18 cellular contexts compared by ENCODE assay signal in the genomic region with DNA sequence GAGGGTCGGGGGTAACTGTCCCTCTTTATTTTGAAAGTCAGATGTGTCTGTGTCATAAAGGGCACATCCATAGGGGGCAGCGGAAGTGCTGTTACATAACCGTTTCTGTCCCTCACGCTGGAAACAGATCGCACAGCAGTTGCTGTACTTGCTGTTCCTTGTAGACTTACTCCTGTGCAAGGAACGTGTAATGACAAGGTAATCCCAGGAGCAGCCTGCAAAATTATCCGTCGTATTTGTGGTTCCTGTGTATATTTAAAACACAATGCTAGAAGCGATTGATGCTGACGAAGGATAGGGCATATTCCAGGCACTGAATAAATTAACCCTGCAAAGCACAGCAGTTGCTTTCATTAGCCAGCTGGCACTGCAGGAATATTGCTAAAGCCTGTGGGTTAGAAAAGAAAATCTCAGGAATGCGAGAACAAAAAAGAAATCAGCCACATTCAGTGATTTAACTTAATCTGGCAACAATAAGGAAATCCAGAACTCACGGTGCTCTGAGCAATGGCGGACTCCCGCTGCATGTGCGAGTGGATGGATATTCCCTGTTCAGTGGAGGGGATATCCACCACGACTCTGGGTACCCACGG.
DNase-seq lines count a peak whose midpoint lies in the region; FAIRE-seq and TF ChIP-seq lines count a peak whose summit lies in the region.
"Had no signal": no experiment of that assay in that cellular context is flagged by ENCODE, and none has a peak within 500 bp of the region (broad histone marks: within the 10 kb centered on the region; RNA-seq: fewer than 3 reads in every experiment).

No MANE protein-coding gene starts in this region.

- H2BK15ac ChIP-seq in mesenchymal stem cell (ENCODE audit: low read depth, poor library complexity, severe bottlenecking) = no peak overlapping the region

- H3K4me1 Mint-ChIP-seq in brain (peaks cover 30% of the 10 kb centered on the region), Caco-2 (ENCODE audit: low read depth, unreplicated experiment) (no peaks in the 10 kb centered on the region)
- H3K4me1 Mint-ChIP-seq: CD4-positive, CD25-positive, alpha-beta regulatory T cell had no signal

- H2AFZ ChIP-seq in mammary epithelial cell (ENCODE audit: low read depth, low read length) = peak overlapping the region; percentile 37
- H2AFZ ChIP-seq in mesenchymal stem cell (ENCODE audit: low read depth, low read length) = no peak overlapping the region

- H3K4me3 ChIP-seq in mammary epithelial cell (replicated peaks in 1 of 3; ENCODE audit: insufficient read depth in 1 of 3, low read depth in 2 of 3, low read length in 3 of 3) (no peak overlapping the region), breast epithelium (no peak overlapping the region), mesenchymal stem cell (ENCODE audit: insufficient read depth in 1 of 2, low read depth in 1 of 2, low read length in 2 of 2) (no peak overlapping the region), tibial nerve (no peak overlapping the region), Caco-2 (ENCODE audit: low read depth, low read length) (no peak overlapping the region)
- H3K4me3 ChIP-seq: A549, left lung had no signal

- no peak overlapping the region for H3K18ac ChIP-seq in mesenchymal stem cell (ENCODE audit: low read depth in 1 of 2, low read length in 2 of 2)

- dilution Hi-C loops in mammary epithelial cell (cut with HindIII; ENCODE audit: low sequenced_read_pairs) = no loop called here

- no peak for FAIRE-seq in GM19239 (lab: Jason Lieb, UNC)
- FAIRE-seq: A549 had no signal

- H3K27ac Mint-ChIP-seq in brain (peak overlapping the region; percentile 29 to 94 (median 82)), Caco-2 (ENCODE audit: unreplicated experiment) (no peak overlapping the region)
- H3K27ac Mint-ChIP-seq: activated T-helper 2 cell treated with anti-CD3 and anti-CD28 coated beads, Interferon-gamma antibody, Interleukin-2, Interleukin-4, amounts not matched to agents 10 μg/mL and 5 μg/mL and 100 μg/mL, durations not matched to agents 14 hours and 24 hours and 36 hours; CD4-positive, CD25-positive, alpha-beta regulatory T cell; naive B cell; WTC11 had no signal

- peak overlapping the region in 2 of 5 experiments; percentile 6 to 24 for H3K4me3 Mint-ChIP-seq in brain
- no peak overlapping the region for H3K4me3 Mint-ChIP-seq in Caco-2 (ENCODE audit: unreplicated experiment)
- H3K4me3 Mint-ChIP-seq: CD4-positive, CD25-positive, alpha-beta regulatory T cell; H9; naive B cell; WTC11 had no signal

- H3K36me3 ChIP-seq in mammary epithelial cell (ENCODE audit: insufficient read depth, low read length) (no peaks in the 10 kb centered on the region), breast epithelium (no peaks in the 10 kb centered on the region), mesenchymal stem cell (ENCODE audit: control insufficient read depth in 1 of 2, insufficient read depth in 2 of 2, low read depth in 1 of 2, low read length in 2 of 2) (no peaks in the 10 kb centered on the region), tibial nerve (no peaks in the 10 kb centered on the region), Caco-2 (ENCODE audit: control insufficient read depth, insufficient read depth, low read length) (no peaks in the 10 kb centered on the region)
- H3K36me3 ChIP-seq: left lung had no signal

- H3K79me1 ChIP-seq in mesenchymal stem cell (replicated peaks; ENCODE audit: low read length, poor library complexity, severe bottlenecking) = no peaks in the 10 kb centered on the region

- H3K79me2 ChIP-seq in mammary epithelial cell (ENCODE audit: insufficient read depth, low read length) = no peaks in the 10 kb centered on the region

- BruUV-seq in mammary epithelial cell (replicated peaks; lab: Mats Ljungman, UMichigan) (no TSS peak), Caco-2 (replicated peaks; lab: Mats Ljungman, UMichigan) (no TSS peak)

- intact Hi-C loops in mammary epithelial cell (cut with micrococcal nuclease) = no loop called here
- intact Hi-C loops in breast epithelium (cut with DNase I; ENCODE audit: low total_unique reads) = no loop called here
- intact Hi-C loops in Caco-2 (cut with micrococcal nuclease; ENCODE audit: unreplicated experiment) = no loop called here

- no peak overlapping the region for H3K4me2 ChIP-seq in mammary epithelial cell (ENCODE audit: insufficient read depth, low read depth, low read length)
- H3K4me2 ChIP-seq in mesenchymal stem cell (ENCODE audit: low read length, poor library complexity, severe bottlenecking) = no peak overlapping the region
- H3K4me2 ChIP-seq: A549 had no signal

- in situ Hi-C loops in mammary epithelial cell (cut with MboI; ENCODE audit: low sequenced_read_pairs in 2 of 2) = no loop called here

- H2BK5ac ChIP-seq in mesenchymal stem cell (ENCODE audit: low read depth, low read length, poor library complexity, severe bottlenecking) = no peak overlapping the region

- H3K9me3 ChIP-seq in mammary epithelial cell (replicated peaks; ENCODE audit: insufficient read depth, low read length) = no peaks in the 10 kb centered on the region
- H3K9me3 ChIP-seq in breast epithelium = no peaks in the 10 kb centered on the region
- no peaks in the 10 kb centered on the region for H3K9me3 ChIP-seq in mesenchymal stem cell (ENCODE audit: control insufficient read depth, low read length)
- H3K9me3 ChIP-seq in tibial nerve = no peaks in the 10 kb centered on the region
- H3K9me3 ChIP-seq in Caco-2 = no peaks in the 10 kb centered on the region
- H3K9me3 ChIP-seq: A549, left lung had no signal

- 41% methylated on average over 13 of the region's 17 CpGs for WGBS in mammary epithelial cell (ENCODE audit: low coverage, missing lambda C conversion rate)
- WGBS in mesenchymal stem cell = 86% methylated on average over 17 of the region's 17 CpGs
- 48 to 49% methylated on average over 16 to 17 of the region's 17 CpGs for WGBS in tibial nerve, 2 donors

- CTCF ChIA-PET in mammary epithelial cell (lab: Charles Lee; ENCODE audit: low non-redundant PET) (no interaction called here), Caco-2 (lab: Charles Lee) (no interaction called here)

- H3K23ac ChIP-seq in mesenchymal stem cell (ENCODE audit: low read length in 2 of 2) = no peak overlapping the region

- no peak for TF ChIP-seq POLR2A in breast epithelium (IDR thresholded peaks at IDR 0.05)
- no peak for TF ChIP-seq POLR2A in tibial nerve (IDR thresholded peaks at IDR 0.05)

- TF ChIP-seq CTCF in mammary epithelial cell (conservative IDR thresholded peaks at IDR 0.05 in 1 of 2, IDR thresholded peaks at IDR 0.05 in 1 of 2; ENCODE audit: extremely low read depth in 1 of 2, insufficient read depth in 1 of 2, low read depth in 1 of 2, low read length in 2 of 2) (no peak), breast epithelium (IDR thresholded peaks at IDR 0.05) (no peak), brain (conservative IDR thresholded peaks at IDR 0.05) (no peak), tibial nerve (IDR thresholded peaks at IDR 0.05) (peak in 1 of 5 experiments; percentile 7), Caco-2 (IDR thresholded peaks at IDR 0.05; ENCODE audit: insufficient read depth in 1 of 2, low read depth in 1 of 2, low read length in 1 of 2, severe bottlenecking in 1 of 2, unreplicated experiment in 1 of 2) (no peak)

- H3K14ac ChIP-seq in mesenchymal stem cell (ENCODE audit: low read length in 2 of 2) = no peak overlapping the region

- H2BK120ac ChIP-seq in mesenchymal stem cell (ENCODE audit: low read depth, low read length) = no peak overlapping the region

- no peaks in the 10 kb centered on the region for H3K4me1 ChIP-seq in mammary epithelial cell (ENCODE audit: insufficient read depth, low read length)
- H3K4me1 ChIP-seq in breast epithelium = no peaks in the 10 kb centered on the region
- no peaks in the 10 kb centered on the region for H3K4me1 ChIP-seq in mesenchymal stem cell (ENCODE audit: control insufficient read depth, insufficient read depth, low read depth, low read length)
- peaks cover 0 to 38% (median 18%) of the 10 kb centered on the region in 4 donors for H3K4me1 ChIP-seq in tibial nerve
- no peaks in the 10 kb centered on the region for H3K4me1 ChIP-seq in Caco-2
- H3K4me1 ChIP-seq: left lung had no signal

- no peak overlapping the region for H2BK12ac ChIP-seq in mesenchymal stem cell (ENCODE audit: low read length in 2 of 2)

- H3K9ac ChIP-seq in mammary epithelial cell (ENCODE audit: insufficient read depth, low read length) (no peak overlapping the region), mesenchymal stem cell (ENCODE audit: low read length) (no peak overlapping the region)

- H3K27ac ChIP-seq in mammary epithelial cell (ENCODE audit: insufficient read depth, low read depth, low read length) = no peak overlapping the region
- peak overlapping the region in 1 of 2 donors; percentile 68 for H3K27ac ChIP-seq in breast epithelium
- no peak overlapping the region for H3K27ac ChIP-seq in mesenchymal stem cell (ENCODE audit: low read length, poor library complexity, severe bottlenecking)
- peak overlapping the region in 3 of 4 donors; percentile 4 to 73 (median 71) for H3K27ac ChIP-seq in tibial nerve
- H3K27ac ChIP-seq: left lung had no signal

- H3K9me3 Mint-ChIP-seq in brain (no peaks in the 10 kb centered on the region), Caco-2 (ENCODE audit: unreplicated experiment) (no peaks in the 10 kb centered on the region)
- H3K9me3 Mint-ChIP-seq: activated T-helper 2 cell treated with anti-CD3 and anti-CD28 coated beads, Interferon-gamma antibody, Interleukin-2, Interleukin-4, amounts not matched to agents 10 μg/mL and 5 μg/mL and 100 μg/mL, durations not matched to agents 14 hours and 24 hours and 36 hours; CD4-positive, CD25-positive, alpha-beta regulatory T cell; H9; naive B cell; WTC11 had no signal

- H3K36me3 Mint-ChIP-seq in brain = no peaks in the 10 kb centered on the region
- no peaks in the 10 kb centered on the region for H3K36me3 Mint-ChIP-seq in Caco-2 (ENCODE audit: insufficient read depth, unreplicated experiment)
- H3K36me3 Mint-ChIP-seq: WTC11 had no signal

- DNase-seq in mammary epithelial cell (no peak), breast epithelium (ENCODE audit: low spot score in 2 of 2) (no peak), mesenchymal stem cell (no peak), tibial nerve (ENCODE audit: low spot score in 2 of 2) (no peak), GM19239 (ENCODE audit: insufficient read length, low spot score) (no peak), GOT3 (lab: John Stamatoyannopoulos, UW) (no peak), Caco-2 (no peak)
- DNase-seq: CD4-positive, CD25-positive, alpha-beta regulatory T cell; H9; left lung; naive B cell; NCI-H2081; NCI-H748 treated with DMSO at 0.1 percent for 48 hours; T-helper 1 cell had no signal

- H3K27me3 Mint-ChIP-seq in brain = peaks cover 3% of the 10 kb centered on the region
- peaks cover 15% of the 10 kb centered on the region for H3K27me3 Mint-ChIP-seq in Caco-2 (ENCODE audit: insufficient read depth, unreplicated experiment)

- no peaks in the 10 kb centered on the region for H3K27me3 ChIP-seq in mammary epithelial cell (ENCODE audit: insufficient read depth, low read length)
- no peaks in the 10 kb centered on the region for H3K27me3 ChIP-seq in breast epithelium
- peaks cover 0 to 24% of the 10 kb centered on the region in 2 experiments for H3K27me3 ChIP-seq in mesenchymal stem cell (ENCODE audit: control insufficient read depth in 1 of 2, insufficient read depth in 1 of 2, low read length in 2 of 2)
- H3K27me3 ChIP-seq in tibial nerve = no peaks in the 10 kb centered on the region
- H3K27me3 ChIP-seq in Caco-2 (replicated peaks; ENCODE audit: control insufficient read depth, insufficient read depth, low read length) = no peaks in the 10 kb centered on the region
- H3K27me3 ChIP-seq: left lung had no signal

- H4K8ac ChIP-seq in mesenchymal stem cell (ENCODE audit: low read length) = no peak overlapping the region

- no peak overlapping the region for H3K4ac ChIP-seq in mesenchymal stem cell (ENCODE audit: low read depth in 1 of 2, low read length in 2 of 2)

- H4K20me1 ChIP-seq in mammary epithelial cell (ENCODE audit: insufficient read depth, low read length) = no peaks in the 10 kb centered on the region

- H2AK5ac ChIP-seq in mesenchymal stem cell (ENCODE audit: low read length, severe bottlenecking) = no peak overlapping the region

- no peak for TF ChIP-seq EP300 in tibial nerve (IDR thresholded peaks at IDR 0.05)

- POLR2A ChIA-PET in Caco-2 (lab: Charles Lee) = no interaction called here

- peak overlapping the region; percentile 65 for H4K91ac ChIP-seq in mesenchymal stem cell (ENCODE audit: low read length)

Comparison
In these comparisons a context has a peak if more than half of its experiments do, and no peak if none do; other contexts are left out.
1. H3K27ac ChIP-seq: peak in tibial nerve (3 of 4); none in mammary epithelial cell (single experiment) and mesenchymal stem cell (single experiment).